In the genomic region with DNA sequence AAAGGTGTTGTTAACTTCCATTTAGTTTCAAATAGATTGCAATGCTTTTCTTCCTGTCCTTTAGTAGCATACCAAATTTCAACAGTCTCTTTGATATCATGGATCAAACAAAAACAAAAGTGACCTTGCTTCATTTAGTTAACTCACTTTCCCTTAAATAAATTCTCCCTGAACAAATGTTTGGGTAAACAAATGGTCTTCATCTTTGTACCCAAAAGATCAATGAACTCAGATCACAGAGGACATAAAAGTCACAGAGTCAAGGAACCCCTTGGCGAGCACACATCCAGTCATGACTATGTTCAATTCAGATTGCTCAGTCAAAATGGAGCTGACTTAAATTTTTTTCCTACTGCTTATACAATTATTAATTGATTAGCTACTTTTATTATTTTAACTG, we compare ENCODE assay signal across 2 cellular contexts.
TF ChIP-seq lines count a peak whose summit lies in the region.

No MANE protein-coding gene starts in this region.

TF ChIP-seq in GM23338, 12 proteins besides CTCF, POLR2A, EP300 and RAD21 (continues in another document):
- no peak for TF ChIP-seq EZH2 (IDR thresholded peaks at IDR 0.05; ENCODE audit: low read depth, unreplicated experiment)
- no peak for TF ChIP-seq JUNB (IDR thresholded peaks at IDR 0.05; ENCODE audit: unreplicated experiment)
- TF ChIP-seq STAT1 (IDR thresholded peaks at IDR 0.05; ENCODE audit: unreplicated experiment), result no peak
- no peak for TF ChIP-seq NANOG (IDR thresholded peaks at IDR 0.05; ENCODE audit: borderline replicate concordance)
- no peak for TF ChIP-seq ZNF331 (CRISPR knock-in tag; IDR thresholded peaks at IDR 0.05; ENCODE audit: low read depth)
- TF ChIP-seq ZNF462 (CRISPR knock-in tag; IDR thresholded peaks at IDR 0.05), result no peak
- no peak for TF ChIP-seq ZNF114 (CRISPR knock-in tag; IDR thresholded peaks at IDR 0.05)
- TF ChIP-seq EZH2phosphoT487 (IDR thresholded peaks at IDR 0.05; ENCODE audit: unreplicated experiment), result no peak
- no peak for TF ChIP-seq CREB1 (CRISPR knock-in tag; IDR thresholded peaks at IDR 0.05; ENCODE audit: low read depth)
- TF ChIP-seq, protein P1, sequence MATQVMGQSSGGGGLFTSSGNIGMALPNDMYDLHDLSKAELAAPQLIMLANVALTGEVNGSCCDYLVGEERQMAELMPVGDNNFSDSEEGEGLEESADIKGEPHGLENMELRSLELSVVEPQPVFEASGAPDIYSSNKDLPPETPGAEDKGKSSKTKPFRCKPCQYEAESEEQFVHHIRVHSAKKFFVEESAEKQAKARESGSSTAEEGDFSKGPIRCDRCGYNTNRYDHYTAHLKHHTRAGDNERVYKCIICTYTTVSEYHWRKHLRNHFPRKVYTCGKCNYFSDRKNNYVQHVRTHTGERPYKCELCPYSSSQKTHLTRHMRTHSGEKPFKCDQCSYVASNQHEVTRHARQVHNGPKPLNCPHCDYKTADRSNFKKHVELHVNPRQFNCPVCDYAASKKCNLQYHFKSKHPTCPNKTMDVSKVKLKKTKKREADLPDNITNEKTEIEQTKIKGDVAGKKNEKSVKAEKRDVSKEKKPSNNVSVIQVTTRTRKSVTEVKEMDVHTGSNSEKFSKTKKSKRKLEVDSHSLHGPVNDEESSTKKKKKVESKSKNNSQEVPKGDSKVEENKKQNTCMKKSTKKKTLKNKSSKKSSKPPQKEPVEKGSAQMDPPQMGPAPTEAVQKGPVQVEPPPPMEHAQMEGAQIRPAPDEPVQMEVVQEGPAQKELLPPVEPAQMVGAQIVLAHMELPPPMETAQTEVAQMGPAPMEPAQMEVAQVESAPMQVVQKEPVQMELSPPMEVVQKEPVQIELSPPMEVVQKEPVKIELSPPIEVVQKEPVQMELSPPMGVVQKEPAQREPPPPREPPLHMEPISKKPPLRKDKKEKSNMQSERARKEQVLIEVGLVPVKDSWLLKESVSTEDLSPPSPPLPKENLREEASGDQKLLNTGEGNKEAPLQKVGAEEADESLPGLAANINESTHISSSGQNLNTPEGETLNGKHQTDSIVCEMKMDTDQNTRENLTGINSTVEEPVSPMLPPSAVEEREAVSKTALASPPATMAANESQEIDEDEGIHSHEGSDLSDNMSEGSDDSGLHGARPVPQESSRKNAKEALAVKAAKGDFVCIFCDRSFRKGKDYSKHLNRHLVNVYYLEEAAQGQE (IDR thresholded peaks at IDR 0.05; ENCODE audit: unreplicated experiment), result no peak
- TF ChIP-seq POLR2AphosphoS5 (IDR thresholded peaks at IDR 0.05; ENCODE audit: low read depth), result no peak

TF ChIP-seq in HepG2, 621 proteins besides CTCF, POLR2A, EP300 and RAD21 (continues in another document):
- TF ChIP-seq TCF7L2 (IDR thresholded peaks at IDR 0.05; ENCODE audit: low read depth, low read length) (peak; percentile 68), ELF3 (CRISPR knock-in tag; IDR thresholded peaks at IDR 0.05) (peak; percentile 58; the same call in 1 of the 2 replicates), PATZ1 (CRISPR knock-in tag; IDR thresholded peaks at IDR 0.05) (no peak), SP5 (CRISPR knock-in tag; IDR thresholded peaks at IDR 0.05; ENCODE audit: borderline replicate concordance, low read depth) (no peak), ZNF552 (CRISPR knock-in tag; IDR thresholded peaks at IDR 0.05; ENCODE audit: borderline replicate concordance) (no peak), KAT2B (IDR thresholded peaks at IDR 0.05; ENCODE audit: borderline replicate concordance, low read depth, low read length) (peak; percentile 28; the same call in 1 of the 2 replicates), SOX5 (CRISPR knock-in tag; IDR thresholded peaks at IDR 0.05; ENCODE audit: borderline replicate concordance) (peak; percentile 84; the same call in 1 of the 2 replicates), IRF2 (CRISPR knock-in tag; IDR thresholded peaks at IDR 0.05) (peak; percentile 24; the same call in 1 of the 2 replicates), ZNF644 (CRISPR knock-in tag; IDR thresholded peaks at IDR 0.05; ENCODE audit: low read depth) (peak; percentile 32; the same call in 1 of the 2 replicates), TBX2 (CRISPR knock-in tag; IDR thresholded peaks at IDR 0.05; ENCODE audit: borderline replicate concordance) (no peak), FOXA3 (CRISPR knock-in tag; IDR thresholded peaks at IDR 0.05) (peak; percentile 82), TCF7 (IDR thresholded peaks at IDR 0.05; ENCODE audit: low read depth) (peak; percentile 89), ZNF24 (IDR thresholded peaks at IDR 0.05) (no peak), CEBPB (IDR thresholded peaks at IDR 0.05; ENCODE audit: borderline replicate concordance, low read depth, low read length) (peak; percentile 41; the same call in 1 of the 2 replicates), YEATS4 (CRISPR knock-in tag; IDR thresholded peaks at IDR 0.05; ENCODE audit: borderline replicate concordance) (no peak), ZKSCAN8 (CRISPR knock-in tag; IDR thresholded peaks at IDR 0.05; ENCODE audit: borderline replicate concordance) (0 out of 2 replicates have a peak, but pooled peaks have one; percentile 25), ISL2 (CRISPR knock-in tag; IDR thresholded peaks at IDR 0.05) (peak; percentile 96), ZFP36 (IDR thresholded peaks at IDR 0.05; ENCODE audit: borderline replicate concordance, low read depth, low read length, partially characterized antibody) (no peak), DDIT3 (CRISPR knock-in tag; IDR thresholded peaks at IDR 0.05) (no peak), ZNF607 (CRISPR knock-in tag; IDR thresholded peaks at IDR 0.05; ENCODE audit: borderline replicate concordance) (no peak), KLF16 (CRISPR knock-in tag; IDR thresholded peaks at IDR 0.05) (peak in 1 of 2 experiments; percentile 33; a peak in 1 of 4 replicates), ZNF775 (CRISPR knock-in tag; IDR thresholded peaks at IDR 0.05; ENCODE audit: borderline replicate concordance) (peak; percentile 75; the same call in 1 of the 2 replicates), THRA (CRISPR knock-in tag; IDR thresholded peaks at IDR 0.05; ENCODE audit: borderline replicate concordance) (0 out of 2 replicates have a peak, but pooled peaks have one; percentile 28), CBX1 (IDR thresholded peaks at IDR 0.05; ENCODE audit: low read depth) (no peak), ZMYM2 (CRISPR knock-in tag; IDR thresholded peaks at IDR 0.05) (0 out of 2 replicates have a peak, but pooled peaks have one; percentile 21), KDM1A (CRISPR knock-in tag; IDR thresholded peaks at IDR 0.05) (no peak), MBD4 (IDR thresholded peaks at IDR 0.05; ENCODE audit: borderline replicate concordance, low read length) (peak; percentile 52; the same call in 1 of the 2 replicates), CHCHD3 (CRISPR knock-in tag; IDR thresholded peaks at IDR 0.05) (no peak), HNF4G (IDR thresholded peaks at IDR 0.05; ENCODE audit: borderline replicate concordance, low read depth, low read length) (peak; percentile 37; the same call in 1 of the 2 replicates), HNF4G (CRISPR knock-in tag; IDR thresholded peaks at IDR 0.05; ENCODE audit: borderline replicate concordance, low read depth) (no peak), MEIS2 (CRISPR knock-in tag; IDR thresholded peaks at IDR 0.05) (no peak), SKIL (CRISPR knock-in tag; IDR thresholded peaks at IDR 0.05; ENCODE audit: borderline replicate concordance) (peak; percentile 18; the same call in 1 of the 2 replicates), SOX13 (IDR thresholded peaks at IDR 0.05) (no peak), SOX13 (CRISPR knock-in tag; conservative IDR thresholded peaks at IDR 0.05 in 1 of 2, IDR thresholded peaks at IDR 0.05 in 1 of 2) (peak in 1 of 2 experiments; percentile 80; a peak in 2 of 4 replicates), PLRG1 (conservative IDR thresholded peaks at IDR 0.05) (no peak), HOMEZ (CRISPR knock-in tag; IDR thresholded peaks at IDR 0.05; ENCODE audit: low read depth) (peak; percentile 94), ZMYM4 (CRISPR knock-in tag; IDR thresholded peaks at IDR 0.05) (peak; percentile 61; the same call in 1 of the 2 replicates)
- TF ChIP-seq, protein P2, sequence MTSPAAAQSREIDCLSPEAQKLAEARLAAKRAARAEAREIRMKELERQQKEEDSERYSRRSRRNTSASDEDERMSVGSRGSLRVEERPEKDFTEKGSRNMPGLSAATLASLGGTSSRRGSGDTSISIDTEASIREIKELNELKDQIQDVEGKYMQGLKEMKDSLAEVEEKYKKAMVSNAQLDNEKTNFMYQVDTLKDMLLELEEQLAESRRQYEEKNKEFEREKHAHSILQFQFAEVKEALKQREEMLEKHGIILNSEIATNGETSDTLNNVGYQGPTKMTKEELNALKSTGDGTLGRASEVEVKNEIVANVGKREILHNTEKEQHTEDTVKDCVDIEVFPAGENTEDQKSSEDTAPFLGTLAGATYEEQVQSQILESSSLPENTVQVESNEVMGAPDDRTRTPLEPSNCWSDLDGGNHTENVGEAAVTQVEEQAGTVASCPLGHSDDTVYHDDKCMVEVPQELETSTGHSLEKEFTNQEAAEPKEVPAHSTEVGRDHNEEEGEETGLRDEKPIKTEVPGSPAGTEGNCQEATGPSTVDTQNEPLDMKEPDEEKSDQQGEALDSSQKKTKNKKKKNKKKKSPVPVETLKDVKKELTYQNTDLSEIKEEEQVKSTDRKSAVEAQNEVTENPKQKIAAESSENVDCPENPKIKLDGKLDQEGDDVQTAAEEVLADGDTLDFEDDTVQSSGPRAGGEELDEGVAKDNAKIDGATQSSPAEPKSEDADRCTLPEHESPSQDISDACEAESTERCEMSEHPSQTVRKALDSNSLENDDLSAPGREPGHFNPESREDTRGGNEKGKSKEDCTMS (CRISPR knock-in tag; conservative IDR thresholded peaks at IDR 0.05), result no peak
- TF ChIP-seq, protein P3, sequence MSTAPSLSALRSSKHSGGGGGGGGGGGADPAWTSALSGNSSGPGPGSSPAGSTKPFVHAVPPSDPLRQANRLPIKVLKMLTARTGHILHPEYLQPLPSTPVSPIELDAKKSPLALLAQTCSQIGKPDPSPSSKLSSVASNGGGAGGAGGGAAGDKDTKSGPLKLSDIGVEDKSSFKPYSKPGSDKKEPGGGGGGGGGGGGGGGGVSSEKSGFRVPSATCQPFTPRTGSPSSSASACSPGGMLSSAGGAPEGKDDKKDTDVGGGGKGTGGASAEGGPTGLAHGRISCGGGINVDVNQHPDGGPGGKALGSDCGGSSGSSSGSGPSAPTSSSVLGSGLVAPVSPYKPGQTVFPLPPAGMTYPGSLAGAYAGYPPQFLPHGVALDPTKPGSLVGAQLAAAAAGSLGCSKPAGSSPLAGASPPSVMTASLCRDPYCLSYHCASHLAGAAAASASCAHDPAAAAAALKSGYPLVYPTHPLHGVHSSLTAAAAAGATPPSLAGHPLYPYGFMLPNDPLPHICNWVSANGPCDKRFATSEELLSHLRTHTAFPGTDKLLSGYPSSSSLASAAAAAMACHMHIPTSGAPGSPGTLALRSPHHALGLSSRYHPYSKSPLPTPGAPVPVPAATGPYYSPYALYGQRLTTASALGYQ (CRISPR knock-in tag; IDR thresholded peaks at IDR 0.05), result peak; percentile 80
